In genomic region chr17:75036643-75037268, GRCh38 we compare ENCODE assay signal across 8 cellular contexts. TPM values are rescaled to one million over a fixed set of nuclear protein-coding genes. Genes with fewer than 3 reads are reported as not detected.
DNase-seq lines count a peak whose midpoint lies in the region; ATAC-seq and TF ChIP-seq lines count a peak whose summit lies in the region.

No MANE protein-coding gene starts in this region.

- TF ChIP-seq RAD21 in SK-N-SH (IDR thresholded peaks at IDR 0.05; ENCODE audit: low read length), result no peak

- H4K20me1 ChIP-seq in SK-N-SH (ENCODE audit: insufficient read depth), result peaks cover 4% of the 10 kb centered on the region; the same call in 1 of the 2 replicates

- DNase-seq in caudate nucleus (lab: John Stamatoyannopoulos, UW), result peak in 6 of 61 donors; percentile 1 to 61 (median 22)
- peak; percentile 50 for DNase-seq in medulla oblongata (ENCODE audit: extremely low spot score)
- peak; percentile 46 to 71 for DNase-seq in stimulated activated CD8-positive, alpha-beta memory T cell treated with anti-CD3 and anti-CD28 coated beads, Interleukin-15, amount 100 ng/mL, for 4 hours (ENCODE audit: low read depth in 2 of 2)
- DNase-seq in SK-N-SH, result no peak
- no peak for DNase-seq in stimulated activated naive B cell treated with anti-CD40 and anti-IgM and Interleukin-4, amounts not matched to agents 10 μg/mL and 1 μg/mL and 100 μg/mL, for 72 hours
- DNase-seq in Kasumi-1 (lab: John Stamatoyannopoulos, UW), result no peak

- H3K4me3 Mint-ChIP-seq in stimulated activated naive B cell treated with anti-CD40 and anti-IgM and Interleukin-4, amounts not matched to agents 10 μg/mL and 1 μg/mL and 100 μg/mL, for 72 hours, result peak overlapping the region in 1 of 2 donors; percentile 16

- H2AFZ ChIP-seq in SK-N-SH (ENCODE audit: low read depth), result no peak overlapping the region

- H3K9me3 Mint-ChIP-seq in stimulated activated naive B cell treated with anti-CD40 and anti-IgM and Interleukin-4, amounts not matched to agents 10 μg/mL and 1 μg/mL and 100 μg/mL, for 72 hours, result peaks cover 1 to 3% of the 10 kb centered on the region in 2 donors

- H3F3A ChIP-seq in SK-N-SH (replicated peaks; ENCODE audit: insufficient read depth), result peaks cover 44% of the 10 kb centered on the region

- 89% methylated on average over 27 of the region's 27 CpGs for WGBS in HUES64
- 89% methylated on average over 27 of the region's 27 CpGs for WGBS in SK-N-SH (ENCODE audit: low lambda C conversion rate)

- H3K4me1 ChIP-seq in HUES64 (ENCODE audit: insufficient read depth, low read length) (no peaks in the 10 kb centered on the region; the same call in 1 of the 2 replicates), SK-N-SH (ENCODE audit: control insufficient read depth in 1 of 2, insufficient read depth in 2 of 2, low read depth in 1 of 2, low read length in 1 of 2) (peaks cover 0 to 22% of the 10 kb centered on the region in 2 experiments; a peak in 1 of 4 replicates)

- no peak overlapping the region for H3K4me3 ChIP-seq in HUES64 (ENCODE audit: low read length)
- no peak overlapping the region for H3K4me3 ChIP-seq in SK-N-SH (ENCODE audit: low read depth in 2 of 2, low read length in 1 of 2)

- CTCF ChIA-PET in SK-N-SH (lab: Yijun Ruan, JAX), result interaction anchor here (0.6 to 4.0 kb wide), 10 partner anchors 25 to 165 kb away, joined by 3 to 31 read pairs (median 6); partner anchors contain the start of gene NT5C

- peaks cover 33 to 48% of the 10 kb centered on the region in 2 donors for H3K36me3 Mint-ChIP-seq in stimulated activated naive B cell treated with anti-CD40 and anti-IgM and Interleukin-4, amounts not matched to agents 10 μg/mL and 1 μg/mL and 100 μg/mL, for 72 hours

- ATAC-seq in stimulated activated naive B cell treated with anti-CD40 and anti-IgM and Interleukin-4, amounts not matched to agents 10 μg/mL and 1 μg/mL and 100 μg/mL, for 72 hours (replicated peaks), result no peak

- H3K9ac ChIP-seq in HUES64 (ENCODE audit: low read depth, low read length) (no peak overlapping the region), SK-N-SH (no peak overlapping the region)

- POLR2A ChIA-PET in SK-N-SH (lab: Yijun Ruan, JAX), result no interaction called here

- H3K36me3 ChIP-seq in HUES64 (ENCODE audit: insufficient read depth, low read length) (peaks cover 35% of the 10 kb centered on the region), SK-N-SH (replicated peaks in 1 of 2; ENCODE audit: control insufficient read depth in 1 of 2, insufficient read depth in 2 of 2, low read length in 1 of 2) (peaks cover 23 to 30% of the 10 kb centered on the region in 2 experiments)

- H3K27me3 Mint-ChIP-seq in stimulated activated naive B cell treated with anti-CD40 and anti-IgM and Interleukin-4, amounts not matched to agents 10 μg/mL and 1 μg/mL and 100 μg/mL, for 72 hours, result peaks cover 15% of the 10 kb centered on the region in 2 donors

- no peaks in the 10 kb centered on the region for H3K79me2 ChIP-seq in SK-N-SH (ENCODE audit: insufficient read depth)

- H3K27ac ChIP-seq in HUES64 (ENCODE audit: low read depth, low read length) (peak overlapping the region; percentile 28), VCaP (peak overlapping the region; percentile 62), caudate nucleus (ENCODE audit: low read depth, low read length) (peak overlapping the region; percentile 28), SK-N-SH (ENCODE audit: low read depth in 2 of 2, low read length in 1 of 2) (0 out of 4 replicates have a peak overlapping the region, but pooled peaks of 1 of the 2 experiments have one; percentile 1)

- no peaks in the 10 kb centered on the region for H3K9me3 ChIP-seq in HUES64 (ENCODE audit: insufficient read depth, low read depth, low read length)
- no peaks in the 10 kb centered on the region for H3K9me3 ChIP-seq in SK-N-SH

- H3K4me2 ChIP-seq in SK-N-SH, result no peak overlapping the region

- H3K27ac Mint-ChIP-seq in stimulated activated naive B cell treated with anti-CD40 and anti-IgM and Interleukin-4, amounts not matched to agents 10 μg/mL and 1 μg/mL and 100 μg/mL, for 72 hours, result no peak overlapping the region

- no peaks in the 10 kb centered on the region for H3K9me2 ChIP-seq in SK-N-SH

- no peak for TF ChIP-seq CTCF in VCaP (conservative IDR thresholded peaks at IDR 0.05)
- no peak for TF ChIP-seq CTCF in SK-N-SH (IDR thresholded peaks at IDR 0.05)

- peaks cover 36 to 41% of the 10 kb centered on the region in 2 donors for H3K4me1 Mint-ChIP-seq in stimulated activated naive B cell treated with anti-CD40 and anti-IgM and Interleukin-4, amounts not matched to agents 10 μg/mL and 1 μg/mL and 100 μg/mL, for 72 hours

- no peak for TF ChIP-seq EP300 in SK-N-SH (IDR thresholded peaks at IDR 0.05; ENCODE audit: borderline replicate concordance in 1 of 2, low read depth in 1 of 2, low read length in 1 of 2)

- H3K27me3 ChIP-seq in HUES64 (ENCODE audit: insufficient read depth, low read length) (no peaks in the 10 kb centered on the region), SK-N-SH (ENCODE audit: insufficient read depth) (no peaks in the 10 kb centered on the region)

TF ChIP-seq in SK-N-SH, 30 proteins besides CTCF, POLR2A, EP300 and RAD21:
- TF ChIP-seq JUND (IDR thresholded peaks at IDR 0.05) (no peak), FOXM1 (IDR thresholded peaks at IDR 0.05; ENCODE audit: low read depth) (no peak), NRF1 (IDR thresholded peaks at IDR 0.05; ENCODE audit: low read depth, low read length) (no peak), RCOR1 (IDR thresholded peaks at IDR 0.05; ENCODE audit: low read length) (no peak), SIN3A (IDR thresholded peaks at IDR 0.05; ENCODE audit: borderline replicate concordance, low read depth, low read length) (no peak), USF2 (IDR thresholded peaks at IDR 0.05; ENCODE audit: borderline replicate concordance, low read depth, low read length) (no peak), NFIC (IDR thresholded peaks at IDR 0.05; ENCODE audit: borderline replicate concordance) (no peak), ZBTB33 (IDR thresholded peaks at IDR 0.05; ENCODE audit: borderline replicate concordance, low read depth) (no peak), TAF1 (IDR thresholded peaks at IDR 0.05; ENCODE audit: borderline replicate concordance, low read depth, low read length) (no peak), MEF2A (IDR thresholded peaks at IDR 0.05; ENCODE audit: borderline replicate concordance, low read depth) (no peak), ELF1 (IDR thresholded peaks at IDR 0.05) (no peak), GABPA (IDR thresholded peaks at IDR 0.05; ENCODE audit: low read depth) (no peak), MAX (IDR thresholded peaks at IDR 0.05; ENCODE audit: low read depth) (no peak)

RNA-seq across cellular contexts. Expression of gene ATP5PD, which starts 10.0 kb away (rescaled TPM):
- 254 TPM for polyA plus RNA-seq in HUES64 (2013, experiment 1 of 2)
- polyA plus RNA-seq in HUES64 (2013, experiment 2 of 2), result 305 TPM
- polyA plus RNA-seq in SK-N-SH (2012; rRNA removed), result 354 and 454 TPM in 2 replicates
- 479 and 520 TPM in 2 replicates for polyA plus RNA-seq in SK-N-SH (2012; cell fraction: cytosol; rRNA removed)
- 154 and 185 TPM in 2 replicates for polyA plus RNA-seq in SK-N-SH (2012; cell fraction: nucleus; rRNA removed)

RNA-seq across cellular contexts. Expression of gene KCTD2, which starts 10.3 kb away (rescaled TPM):
- 27.8 TPM for polyA plus RNA-seq in HUES64 (2013, experiment 1 of 2)
- polyA plus RNA-seq in HUES64 (2013, experiment 2 of 2), result 27.6 TPM
- 27.5 and 34.2 TPM in 2 replicates for polyA plus RNA-seq in SK-N-SH (2012; rRNA removed)
- polyA plus RNA-seq in SK-N-SH (2012; cell fraction: cytosol; rRNA removed), result 22.2 and 28.7 TPM in 2 replicates
- polyA plus RNA-seq in SK-N-SH (2012; cell fraction: nucleus; rRNA removed), result 25.7 and 26.5 TPM in 2 replicates

RNA-seq across cellular contexts. Expression of gene MRPL58, which starts 24.3 kb away (rescaled TPM):
- polyA plus RNA-seq in HUES64 (2013, experiment 1 of 2), result 49.1 TPM
- 52.9 TPM for polyA plus RNA-seq in HUES64 (2013, experiment 2 of 2)
- polyA plus RNA-seq in SK-N-SH (2012; rRNA removed), result 87.3 and 89.2 TPM in 2 replicates
- polyA plus RNA-seq in SK-N-SH (2012; cell fraction: cytosol; rRNA removed), result 86.8 and 89.7 TPM in 2 replicates
- polyA plus RNA-seq in SK-N-SH (2012; cell fraction: nucleus; rRNA removed), result 31.8 and 37.9 TPM in 2 replicates

RNA-seq across cellular contexts. Expression of gene CDR2L, which starts 49.3 kb away (rescaled TPM):
- 16.6 TPM for polyA plus RNA-seq in HUES64 (2013, experiment 1 of 2)
- polyA plus RNA-seq in HUES64 (2013, experiment 2 of 2), result 16.5 TPM
- polyA plus RNA-seq in SK-N-SH (2012; rRNA removed), result 18.6 and 21.2 TPM in 2 replicates
- 9.6 and 15.3 TPM in 2 replicates for polyA plus RNA-seq in SK-N-SH (2012; cell fraction: cytosol; rRNA removed)
- 25.0 and 29.9 TPM in 2 replicates for polyA plus RNA-seq in SK-N-SH (2012; cell fraction: nucleus; rRNA removed)

RNA-seq across cellular contexts. Expression of gene SLC16A5, which starts 51.0 kb away (rescaled TPM):
- polyA plus RNA-seq in HUES64 (2013, experiment 1 of 2), result 7.8 TPM
- polyA plus RNA-seq in HUES64 (2013, experiment 2 of 2), result 11.9 TPM
- polyA plus RNA-seq in SK-N-SH (2012; rRNA removed), result 0.03 and 0.06 TPM in 2 replicates
- 0.03 TPM in 1 of 2 replicates, not detected in the other for polyA plus RNA-seq in SK-N-SH (2012; cell fraction: cytosol; rRNA removed)
- polyA plus RNA-seq in SK-N-SH (2012; cell fraction: nucleus; rRNA removed), result 0.06 TPM in 1 of 2 replicates, not detected in the other

Comparison
In these comparisons a context has a peak if more than half of its experiments do, and no peak if none do; other contexts are left out.
1. DNase-seq: peak in medulla oblongata (single experiment) and stimulated activated CD8-positive, alpha-beta memory T cell treated with anti-CD3 and anti-CD28 coated beads, Interleukin-15, amount 100 ng/mL, for 4 hours (2 of 2); none in SK-N-SH (single experiment), stimulated activated naive B cell treated with anti-CD40 and anti-IgM and Interleukin-4, amounts not matched to agents 10 μg/mL and 1 μg/mL and 100 μg/mL, for 72 hours (single experiment) and Kasumi-1 (0 of 2).